In the genomic region with DNA sequence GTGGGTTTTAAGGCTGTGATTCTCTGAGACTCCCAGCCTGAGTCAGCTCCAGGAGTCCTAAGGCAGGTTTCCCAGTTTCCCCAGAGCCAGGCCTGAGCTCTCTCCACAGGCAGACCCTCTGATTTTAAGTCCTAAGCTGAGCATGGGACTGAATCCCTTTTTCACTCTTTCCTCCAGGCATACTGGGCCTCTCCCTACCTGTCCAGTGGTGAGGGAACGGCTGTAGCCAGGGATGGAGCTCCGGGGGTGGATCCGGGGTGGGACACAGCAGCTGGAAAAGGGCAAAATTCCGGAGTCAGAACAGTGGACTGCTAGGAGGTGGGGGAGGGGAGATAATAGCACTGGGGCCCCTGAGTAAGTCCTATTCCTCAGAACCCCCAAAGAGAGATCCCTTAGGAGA, we compare ENCODE assay signal across 37 cellular contexts. TPM values are rescaled to one million over a fixed set of nuclear protein-coding genes. Genes with fewer than 3 reads are reported as not detected.
"Had no signal": no experiment of that assay in that cellular context is flagged by ENCODE, and none has a peak within 500 bp of the region (broad histone marks: within the 10 kb centered on the region; RNA-seq: fewer than 3 reads in every experiment).

No MANE protein-coding gene starts in this region.

- H3K9me3 ChIP-seq: ascending aorta had no signal

- H3K27ac Mint-ChIP-seq: activated CD4-positive, alpha-beta memory T cell treated with anti-CD3 and anti-CD28 coated beads, Interleukin-2, amount 10 ng/mL, durations not matched to agents 7 days and 5 days; activated CD4-positive, alpha-beta T cell treated with anti-CD3 and anti-CD28 coated beads for 36 hours; activated CD4-positive, alpha-beta T cell treated with anti-CD3 and anti-CD28 coated beads, Interleukin-2, amount 10 ng/mL, durations not matched to agents 7 days and 5 days; activated CD8-positive, alpha-beta T cell treated with anti-CD3 and anti-CD28 coated beads, Interleukin-2, amount 10 ng/mL, durations not matched to agents 7 days and 5 days; activated naive CD4-positive, alpha-beta T cell treated with anti-CD3 and anti-CD28 coated beads, Interleukin-2, amount 10 ng/mL, durations not matched to agents 7 days and 5 days; activated naive CD4-positive, alpha-beta T cell treated with anti-CD3 and anti-CD28 coated beads, Interleukin-2, amount 50 U/mL, for 24 hours; activated naive CD8-positive, alpha-beta T cell; activated naive CD8-positive, alpha-beta T cell treated with anti-CD3 and anti-CD28 coated beads, Interleukin-2, amount 10 ng/mL, durations not matched to agents 7 days and 5 days; activated naive CD8-positive, alpha-beta T cell treated with anti-CD3 and anti-CD28 coated beads, Interleukin-2, amount 50 U/mL, for 24 hours; activated T-cell treated with anti-CD3 and anti-CD28 coated beads, Interleukin-2, amount 50 U/mL, for 24 hours; activated T-helper 2 cell treated with anti-CD3 and anti-CD28 coated beads, Interferon-gamma antibody, Interleukin-2, Interleukin-4, amounts not matched to agents 10 μg/mL and 5 μg/mL and 100 μg/mL, durations not matched to agents 14 hours and 24 hours and 36 hours; brain; T-helper 1 cell treated with Interleukin-12 subunit alpha and Interleukin-12 subunit beta and Interleukin-4 antibody, amounts not matched to agents 30 μg/mL and 1 μg/mL, for 36 hours; T-helper 2 cell treated with Interferon-gamma antibody and Interleukin-4, amounts not matched to agents 5 μg/mL and 100 μg/mL, for 36 hours had no signal

- H3K36me3 Mint-ChIP-seq: activated naive CD4-positive, alpha-beta T cell treated with anti-CD3 and anti-CD28 coated beads, Interleukin-2, amount 10 ng/mL, durations not matched to agents 7 days and 5 days; activated naive CD4-positive, alpha-beta T cell treated with anti-CD3 and anti-CD28 coated beads, Interleukin-2, amount 50 U/mL, for 24 hours; activated naive CD8-positive, alpha-beta T cell; activated naive CD8-positive, alpha-beta T cell treated with anti-CD3 and anti-CD28 coated beads, Interleukin-2, amount 10 ng/mL, durations not matched to agents 7 days and 5 days had no signal

- H3K4me3 Mint-ChIP-seq: activated CD4-positive, alpha-beta memory T cell treated with anti-CD3 and anti-CD28 coated beads, Interleukin-2, amount 10 ng/mL, durations not matched to agents 7 days and 5 days; activated CD4-positive, alpha-beta T cell treated with anti-CD3 and anti-CD28 coated beads for 36 hours; activated CD4-positive, alpha-beta T cell treated with anti-CD3 and anti-CD28 coated beads, Interleukin-2, amount 10 ng/mL, durations not matched to agents 7 days and 5 days; activated CD8-positive, alpha-beta T cell treated with anti-CD3 and anti-CD28 coated beads, Interleukin-2, amount 10 ng/mL, durations not matched to agents 7 days and 5 days; activated naive CD4-positive, alpha-beta T cell treated with anti-CD3 and anti-CD28 coated beads, Interleukin-2, amount 10 ng/mL, durations not matched to agents 7 days and 5 days; activated naive CD4-positive, alpha-beta T cell treated with anti-CD3 and anti-CD28 coated beads, Interleukin-2, amount 50 U/mL, for 24 hours; activated naive CD8-positive, alpha-beta T cell; activated naive CD8-positive, alpha-beta T cell treated with anti-CD3 and anti-CD28 coated beads, Interleukin-2, amount 10 ng/mL, durations not matched to agents 7 days and 5 days; activated naive CD8-positive, alpha-beta T cell treated with anti-CD3 and anti-CD28 coated beads, Interleukin-2, amount 50 U/mL, for 24 hours; activated T-cell treated with anti-CD3 and anti-CD28 coated beads, Interleukin-2, amount 50 U/mL, for 24 hours; brain; central memory CD8-positive, alpha-beta T cell; T-helper 1 cell treated with Interleukin-12 subunit alpha and Interleukin-12 subunit beta and Interleukin-4 antibody, amounts not matched to agents 30 μg/mL and 1 μg/mL, for 36 hours; T-helper 2 cell treated with Interferon-gamma antibody and Interleukin-4, amounts not matched to agents 5 μg/mL and 100 μg/mL, for 36 hours had no signal

- DNase-seq: activated CD4-positive, alpha-beta memory T cell treated with anti-CD3 and anti-CD28 coated beads, Interleukin-2, amount 10 ng/mL, durations not matched to agents 7 days and 5 days; activated CD4-positive, alpha-beta T cell treated with anti-CD3 and anti-CD28 coated beads for 1 hour; activated CD4-positive, alpha-beta T cell treated with anti-CD3 and anti-CD28 coated beads for 36 hours; activated CD4-positive, alpha-beta T cell treated with anti-CD3 and anti-CD28 coated beads for 48 hours; activated CD4-positive, alpha-beta T cell treated with anti-CD3 and anti-CD28 coated beads, Interleukin-2, amount 10 ng/mL, durations not matched to agents 7 days and 5 days; activated CD4-positive, alpha-beta T cell treated with anti-CD3 and anti-CD28 coated beads, Interleukin-2, amount 50 U/mL, for 48 hours; activated CD4-positive, CD25-positive, alpha-beta regulatory T cell; activated CD8-positive, alpha-beta memory T cell treated with anti-CD3 and anti-CD28 coated beads for 24 hours; activated CD8-positive, alpha-beta memory T cell treated with anti-CD3 and anti-CD28 coated beads, Interleukin-2, amount 50 U/mL, for 48 hours; activated CD8-positive, alpha-beta T cell treated with anti-CD3 and anti-CD28 coated beads, Interleukin-2, amount 10 ng/mL, durations not matched to agents 7 days and 5 days; activated effector memory CD4-positive, alpha-beta T cell treated with Interleukin-2 at 50 U/mL for 16 hours; activated gamma-delta T cell; activated naive CD4-positive, alpha-beta T cell treated with Interleukin-2 at 50 U/mL for 16 hours; activated naive CD8-positive, alpha-beta T cell treated with anti-CD3 and anti-CD28 coated beads, Interleukin-2, amount 10 ng/mL, durations not matched to agents 7 days and 5 days; activated naive CD8-positive, alpha-beta T cell treated with anti-CD3 and anti-CD28 coated beads, Interleukin-2, amount 50 U/mL, for 24 hours; activated T-cell treated with anti-CD3 and anti-CD28 coated beads, Interleukin-2, amount 50 U/mL, for 24 hours; activated T-cell treated with anti-CD3 and anti-CD28 coated beads, Interleukin-2, amount 50 U/mL, for 48 hours; amygdala; anterior cingulate cortex; caudate nucleus; cerebellar nuclear complex; T-helper 1 cell; T-helper 2 cell; T-helper 9 cell had no signal

- H3K4me1 ChIP-seq: ascending aorta had no signal

- H3K9me3 Mint-ChIP-seq: activated CD4-positive, alpha-beta memory T cell treated with anti-CD3 and anti-CD28 coated beads, Interleukin-2, amount 10 ng/mL, durations not matched to agents 7 days and 5 days; activated CD4-positive, alpha-beta T cell treated with anti-CD3 and anti-CD28 coated beads, Interleukin-2, amount 10 ng/mL, durations not matched to agents 7 days and 5 days; activated naive CD4-positive, alpha-beta T cell treated with anti-CD3 and anti-CD28 coated beads, Interleukin-2, amount 10 ng/mL, durations not matched to agents 7 days and 5 days; activated naive CD4-positive, alpha-beta T cell treated with anti-CD3 and anti-CD28 coated beads, Interleukin-2, amount 50 U/mL, for 24 hours; activated naive CD8-positive, alpha-beta T cell treated with anti-CD3 and anti-CD28 coated beads, Interleukin-2, amount 10 ng/mL, durations not matched to agents 7 days and 5 days; activated naive CD8-positive, alpha-beta T cell treated with anti-CD3 and anti-CD28 coated beads, Interleukin-2, amount 50 U/mL, for 24 hours; activated T-cell treated with anti-CD3 and anti-CD28 coated beads, Interleukin-2, amount 50 U/mL, for 24 hours; activated T-helper 2 cell treated with anti-CD3 and anti-CD28 coated beads, Interferon-gamma antibody, Interleukin-2, Interleukin-4, amounts not matched to agents 10 μg/mL and 5 μg/mL and 100 μg/mL, durations not matched to agents 14 hours and 24 hours and 36 hours; central memory CD8-positive, alpha-beta T cell; T-helper 1 cell treated with Interleukin-12 subunit alpha and Interleukin-12 subunit beta and Interleukin-4 antibody, amounts not matched to agents 30 μg/mL and 1 μg/mL, for 36 hours; T-helper 2 cell treated with Interferon-gamma antibody and Interleukin-4, amounts not matched to agents 5 μg/mL and 100 μg/mL, for 36 hours had no signal

- H3K36me3 ChIP-seq: ascending aorta, cardiac muscle cell had no signal

- ATAC-seq: activated CD4-positive, alpha-beta T cell treated with anti-CD3 and anti-CD28 coated beads for 36 hours; activated CD4-positive, CD25-positive, alpha-beta regulatory T cell treated with anti-CD3 and anti-CD28 coated beads, Interleukin-2, amount 50 U/mL, for 24 hours; activated CD8-positive, alpha-beta T cell treated with anti-CD3 and anti-CD28 coated beads, Interleukin-2, amount 10 ng/mL, durations not matched to agents 7 days and 5 days; activated naive CD8-positive, alpha-beta T cell treated with anti-CD3 and anti-CD28 coated beads, Interleukin-2, amount 50 U/mL, for 24 hours had no signal

- H3K4me1 Mint-ChIP-seq: activated CD4-positive, alpha-beta memory T cell treated with anti-CD3 and anti-CD28 coated beads, Interleukin-2, amount 10 ng/mL, durations not matched to agents 7 days and 5 days; activated CD4-positive, alpha-beta T cell treated with anti-CD3 and anti-CD28 coated beads for 36 hours; activated CD4-positive, alpha-beta T cell treated with anti-CD3 and anti-CD28 coated beads, Interleukin-2, amount 10 ng/mL, durations not matched to agents 7 days and 5 days; activated naive CD4-positive, alpha-beta T cell treated with anti-CD3 and anti-CD28 coated beads, Interleukin-2, amount 10 ng/mL, durations not matched to agents 7 days and 5 days; activated naive CD4-positive, alpha-beta T cell treated with anti-CD3 and anti-CD28 coated beads, Interleukin-2, amount 50 U/mL, for 24 hours; activated naive CD8-positive, alpha-beta T cell treated with anti-CD3 and anti-CD28 coated beads, Interleukin-2, amount 10 ng/mL, durations not matched to agents 7 days and 5 days; activated naive CD8-positive, alpha-beta T cell treated with anti-CD3 and anti-CD28 coated beads, Interleukin-2, amount 50 U/mL, for 24 hours had no signal

- H3K27me3 ChIP-seq: ascending aorta, cardiac muscle cell had no signal

- H3K4me3 ChIP-seq: ascending aorta, cardiac muscle cell had no signal

- H3K27ac ChIP-seq: ascending aorta, cardiac muscle cell, VCaP had no signal

RNA-seq across cellular contexts. Expression of a gene that starts 30.0 kb away (rescaled TPM):
- total RNA-seq: ascending aorta, bronchial epithelial cell had no signal
